In genomic region chr11:117189191-117189940, GRCh38 we compare ENCODE assay signal across 10 cellular contexts. TPM values are rescaled to one million over a fixed set of nuclear protein-coding genes. Genes with fewer than 3 reads are reported as not detected.
DNase-seq lines count a peak whose midpoint lies in the region; ATAC-seq and TF ChIP-seq lines count a peak whose summit lies in the region.
"Had no signal": no experiment of that assay in that cellular context is flagged by ENCODE, and none has a peak within 500 bp of the region (broad histone marks: within the 10 kb centered on the region; RNA-seq: fewer than 3 reads in every experiment).

No MANE protein-coding gene starts in this region.

- no peaks in the 10 kb centered on the region for H3K4me1 Mint-ChIP-seq in activated naive CD8-positive, alpha-beta T cell (ENCODE audit: low read depth)
- peaks cover 3% of the 10 kb centered on the region for H3K4me1 Mint-ChIP-seq in activated naive CD8-positive, alpha-beta T cell treated with anti-CD3 and anti-CD28 coated beads for 36 hours
- no peaks in the 10 kb centered on the region for H3K4me1 Mint-ChIP-seq in WTC11

- TF ChIP-seq CTCF in WTC11 (IDR thresholded peaks at IDR 0.05): no peak

- no peaks in the 10 kb centered on the region for H3K36me3 ChIP-seq in Karpas-422 (ENCODE audit: insufficient read depth, low read length)
- H3K36me3 ChIP-seq: SJSA1 had no signal

- H3K27me3 Mint-ChIP-seq in activated naive CD8-positive, alpha-beta T cell: no peaks in the 10 kb centered on the region
- H3K27me3 Mint-ChIP-seq in activated naive CD8-positive, alpha-beta T cell treated with anti-CD3 and anti-CD28 coated beads for 36 hours: no peaks in the 10 kb centered on the region
- no peaks in the 10 kb centered on the region for H3K27me3 Mint-ChIP-seq in WTC11 (ENCODE audit: low read depth)

- peak overlapping the region; percentile 36; the same call in 1 of the 2 replicates for H3K4me3 ChIP-seq in Karpas-422 (ENCODE audit: low read length)
- H3K4me3 ChIP-seq: SJSA1 had no signal

- H3K36me3 Mint-ChIP-seq in activated naive CD8-positive, alpha-beta T cell: no peaks in the 10 kb centered on the region
- peaks cover 2% of the 10 kb centered on the region for H3K36me3 Mint-ChIP-seq in activated naive CD8-positive, alpha-beta T cell treated with anti-CD3 and anti-CD28 coated beads for 36 hours
- 0 out of 2 replicates have a peak, but pooled peaks cover 2% of the 10 kb centered on the region for H3K36me3 Mint-ChIP-seq in WTC11

- H3K4me2 ChIP-seq in Karpas-422 (ENCODE audit: low read depth, low read length, poor library complexity, severe bottlenecking): peak overlapping the region; percentile 57

- H3K9me3 ChIP-seq in Karpas-422 (ENCODE audit: low read length): no peaks in the 10 kb centered on the region
- H3K9me3 ChIP-seq: SJSA1 had no signal

- peak overlapping the region; percentile 68 for H3K9ac ChIP-seq in Karpas-422 (ENCODE audit: low read length)

- CTCF ChIA-PET in WTC11 (lab: Charles Lee): no interaction called here

- H2AFZ ChIP-seq in Karpas-422 (ENCODE audit: low read length): no peak overlapping the region

- DNase-seq in activated naive CD8-positive, alpha-beta T cell treated with anti-CD3 and anti-CD28 coated beads for 36 hours: no peak
- peak; percentile 90 for DNase-seq in Karpas-422
- DNase-seq in left cardiac atrium: peak; percentile 32
- no peak for DNase-seq in WTC11 (ENCODE audit: low spot score)
- no peak for DNase-seq in Ammon's horn (ENCODE audit: low spot score)
- no peak for DNase-seq in NCI-H82 (lab: John Stamatoyannopoulos, UW)
- DNase-seq: activated gamma-delta T cell treated with Interleukin-2 at 50 U/mL for 16 hours had no signal

- intact Hi-C loops in left cardiac atrium (cut with DNase I): no loop called here

- POLR2A ChIA-PET in WTC11 (lab: Charles Lee): no interaction called here

- H3K4me1 ChIP-seq in Karpas-422 (ENCODE audit: low read length): peaks cover 32% of the 10 kb centered on the region
- H3K4me1 ChIP-seq: SJSA1 had no signal

- H3K9me2 ChIP-seq in Karpas-422 (replicated peaks; ENCODE audit: insufficient read depth, low read length): no peaks in the 10 kb centered on the region

- ATAC-seq in left cardiac atrium (peak in 1 of 2 donors; percentile 32), WTC11 (no peak), HG03045 (IDR thresholded peaks at IDR 0.05; ENCODE audit: unreplicated experiment) (no peak)

- H3K27ac Mint-ChIP-seq in activated naive CD8-positive, alpha-beta T cell: peak overlapping the region; percentile 50
- no peak overlapping the region for H3K27ac Mint-ChIP-seq in activated naive CD8-positive, alpha-beta T cell treated with anti-CD3 and anti-CD28 coated beads for 36 hours
- H3K27ac Mint-ChIP-seq in WTC11: no peak overlapping the region

- H3K27me3 ChIP-seq in Karpas-422 (ENCODE audit: low read length): no peaks in the 10 kb centered on the region
- H3K27me3 ChIP-seq: SJSA1 had no signal

- peak overlapping the region; percentile 72 for H3K27ac ChIP-seq in Karpas-422 (ENCODE audit: low read length)
- H3K27ac ChIP-seq: SJSA1 had no signal

- H3K79me2 ChIP-seq in Karpas-422 (ENCODE audit: low read length): no peaks in the 10 kb centered on the region

- no peak overlapping the region for H3K4me3 Mint-ChIP-seq in activated naive CD8-positive, alpha-beta T cell
- H3K4me3 Mint-ChIP-seq in activated naive CD8-positive, alpha-beta T cell treated with anti-CD3 and anti-CD28 coated beads for 36 hours: no peak overlapping the region
- no peak overlapping the region for H3K4me3 Mint-ChIP-seq in WTC11

- H3K9me3 Mint-ChIP-seq in activated naive CD8-positive, alpha-beta T cell (ENCODE audit: low read depth): no peaks in the 10 kb centered on the region
- H3K9me3 Mint-ChIP-seq in activated naive CD8-positive, alpha-beta T cell treated with anti-CD3 and anti-CD28 coated beads for 36 hours: no peaks in the 10 kb centered on the region
- no peaks in the 10 kb centered on the region for H3K9me3 Mint-ChIP-seq in WTC11

- no peaks in the 10 kb centered on the region for H4K20me1 ChIP-seq in Karpas-422 (ENCODE audit: insufficient read depth, low read depth, low read length)

TF ChIP-seq in WTC11, 78 proteins besides CTCF, POLR2A, EP300 and RAD21 (continues in another document):
- TF ChIP-seq NR1H2 (CRISPR knock-in tag; IDR thresholded peaks at IDR 0.05) (no peak), MAX (CRISPR knock-in tag; IDR thresholded peaks at IDR 0.05) (no peak), ESRRA (CRISPR knock-in tag; IDR thresholded peaks at IDR 0.05; ENCODE audit: borderline replicate concordance) (no peak), FOXJ3 (CRISPR knock-in tag; IDR thresholded peaks at IDR 0.05; ENCODE audit: borderline replicate concordance) (no peak), TEAD1 (CRISPR knock-in tag; IDR thresholded peaks at IDR 0.05) (no peak), E2F5 (CRISPR knock-in tag; IDR thresholded peaks at IDR 0.05) (no peak), ZNF121 (CRISPR knock-in tag; IDR thresholded peaks at IDR 0.05) (no peak), AR (CRISPR knock-in tag; IDR thresholded peaks at IDR 0.05) (no peak), E2F4 (CRISPR knock-in tag; IDR thresholded peaks at IDR 0.05; ENCODE audit: borderline replicate concordance, low read depth) (no peak), CBFB (CRISPR knock-in tag; IDR thresholded peaks at IDR 0.05; ENCODE audit: low read depth) (no peak)

RNA-seq across cellular contexts. Expression of gene TAGLN, which starts 9.8 kb away (rescaled TPM):
- 1 to 10 TPM; 2.0 TPM for total RNA-seq in activated naive CD8-positive, alpha-beta T cell treated with anti-CD3 and anti-CD28 coated beads for 36 hours
- total RNA-seq in Karpas-422 (2014; rRNA removed; shearing (Covaris generic); ENCODE audit: low replicate concordance): 3.3 TPM in 2 replicates
- total RNA-seq in left cardiac atrium: 1,000 to 10,000 TPM in 1 of 2 donors, 100 to 1,000 TPM in 1; 829 to 1,367 TPM
- total RNA-seq in WTC11 (2021): 51.1 to 71.5 TPM (median 53.9 TPM) in 3 replicates

RNA-seq across cellular contexts. Expression of gene SIDT2, which starts 10.8 kb away (rescaled TPM):
- total RNA-seq in activated naive CD8-positive, alpha-beta T cell treated with anti-CD3 and anti-CD28 coated beads for 36 hours: 1 to 10 TPM; 8.0 to 8.7 TPM
- 18.6 and 30.6 TPM in 2 replicates for total RNA-seq in Karpas-422 (2014; rRNA removed; shearing (Covaris generic); ENCODE audit: low replicate concordance)
- total RNA-seq in left cardiac atrium (10 to 100 TPM; 40.8 to 48.5 TPM), WTC11 (2021) (20.7 to 27.6 TPM (median 20.9 TPM) in 3 replicates)

RNA-seq across cellular contexts. Expression of gene PCSK7, which starts 42.5 kb away (rescaled TPM):
- total RNA-seq in activated naive CD8-positive, alpha-beta T cell treated with anti-CD3 and anti-CD28 coated beads for 36 hours: 10 to 100 TPM; 85.0 to 85.9 TPM
- total RNA-seq in Karpas-422 (2014; rRNA removed; shearing (Covaris generic); ENCODE audit: low replicate concordance): 14.3 and 33.7 TPM in 2 replicates
- total RNA-seq in left cardiac atrium (10 to 100 TPM; 29.2 to 42.5 TPM), WTC11 (2021) (39.4 to 48.9 TPM (median 41.9 TPM) in 3 replicates)

RNA-seq across cellular contexts. Expression of gene RNF214, which starts 43.1 kb away (rescaled TPM):
- total RNA-seq in activated naive CD8-positive, alpha-beta T cell treated with anti-CD3 and anti-CD28 coated beads for 36 hours: 10 to 100 TPM; 16.6 to 17.3 TPM
- total RNA-seq in Karpas-422 (2014; rRNA removed; shearing (Covaris generic); ENCODE audit: low replicate concordance): 7.0 and 10.1 TPM in 2 replicates
- total RNA-seq in left cardiac atrium (10 to 100 TPM; 20.3 to 21.0 TPM), WTC11 (2021) (35.4 to 45.0 TPM (median 37.8 TPM) in 3 replicates)

RNA-seq across cellular contexts. Expression of gene PAFAH1B2, which starts 45.3 kb away (rescaled TPM):
- total RNA-seq in activated naive CD8-positive, alpha-beta T cell treated with anti-CD3 and anti-CD28 coated beads for 36 hours: 10 to 100 TPM; 67.5 to 67.6 TPM
- total RNA-seq in Karpas-422 (2014; rRNA removed; shearing (Covaris generic); ENCODE audit: low replicate concordance): 16.8 and 20.6 TPM in 2 replicates
- total RNA-seq in left cardiac atrium (10 to 100 TPM; 46.2 to 62.5 TPM), WTC11 (2021) (132 to 138 TPM (median 133 TPM) in 3 replicates)

Comparison
In these comparisons a context has a peak if more than half of its experiments do, and no peak if none do; other contexts are left out.
1. DNase-seq: peak in Karpas-422 (single experiment) and left cardiac atrium (single experiment); none in activated naive CD8-positive, alpha-beta T cell treated with anti-CD3 and anti-CD28 coated beads for 36 hours (single experiment), WTC11 (single experiment), Ammon's horn (single experiment) and NCI-H82 (single experiment).
2. RNA of gene TAGLN, which starts 9.8 kb away (total RNA-seq): 829 to 1,367 TPM in left cardiac atrium and 51.1 to 71.5 TPM in WTC11; 3.3 TPM in Karpas-422 and 2.0 TPM in activated naive CD8-positive, alpha-beta T cell treated with anti-CD3 and anti-CD28 coated beads for 36 hours; every median in the first group is over 10 times any median in the second.